In genomic region chr10:117373848-117374505, GRCh38 we compare ENCODE assay signal across 8 cellular contexts. TPM values are rescaled to one million over a fixed set of nuclear protein-coding genes. Genes with fewer than 3 reads are reported as not detected.
DNase-seq lines count a peak whose midpoint lies in the region; ATAC-seq and TF ChIP-seq lines count a peak whose summit lies in the region.

No MANE protein-coding gene starts in this region.

- peaks cover 21% of the 10 kb centered on the region for H3K27me3 Mint-ChIP-seq in activated CD4-positive, alpha-beta T cell treated with anti-CD3 and anti-CD28 coated beads, Interleukin-2, amount 10 ng/mL, durations not matched to agents 7 days and 5 days
- peaks cover 11% of the 10 kb centered on the region for H3K27me3 Mint-ChIP-seq in endothelial cell (ENCODE audit: unreplicated experiment)

- peaks cover 32% of the 10 kb centered on the region for H3K4me1 Mint-ChIP-seq in activated CD4-positive, alpha-beta T cell treated with anti-CD3 and anti-CD28 coated beads, Interleukin-2, amount 10 ng/mL, durations not matched to agents 7 days and 5 days
- peaks cover 10% of the 10 kb centered on the region for H3K4me1 Mint-ChIP-seq in endothelial cell (ENCODE audit: unreplicated experiment)

- CTCF ChIA-PET in AG04450 (lab: Charles Lee): interaction anchor here (1.0 to 1.6 kb wide), 2 partner anchors 54 to 157 kb away, joined by 5 to 9 read pairs; no protein-coding TSS in a partner anchor
- CTCF ChIA-PET in activated CD4-positive, alpha-beta T cell treated with anti-CD3 and anti-CD28 coated beads, Interleukin-2, amount 10 ng/mL, durations not matched to agents 7 days and 5 days (lab: Charles Lee): interaction anchor here (0.7 to 0.9 kb wide), 2 partner anchors 9 to 157 kb away, joined by 3 to 5 read pairs; no protein-coding TSS in a partner anchor

- TF ChIP-seq CTCF in AG04450 (IDR thresholded peaks at IDR 0.05; ENCODE audit: low read depth, low read length): no peak
- TF ChIP-seq CTCF in endothelial cell (IDR thresholded peaks at IDR 0.05; ENCODE audit: unreplicated experiment): no peak

- H3K9me3 ChIP-seq in AG04450 (ENCODE audit: control insufficient read depth, insufficient read depth, low read length): peaks cover 4% of the 10 kb centered on the region; the same call in 1 of the 2 replicates

- H3K4me3 Mint-ChIP-seq in activated CD4-positive, alpha-beta T cell treated with anti-CD3 and anti-CD28 coated beads, Interleukin-2, amount 10 ng/mL, durations not matched to agents 7 days and 5 days: peak overlapping the region; percentile 93
- H3K4me3 Mint-ChIP-seq in endothelial cell (ENCODE audit: unreplicated experiment): peak overlapping the region; percentile 96

- H3K27ac ChIP-seq in AG04450 (ENCODE audit: low read depth, low read length): peak overlapping the region; percentile 57

- DNase-seq in AG04450 (ENCODE audit: low read depth, low spot score) (no peak), LHCN-M2 (ENCODE audit: low read depth) (peak; percentile 52), endothelial cell (ENCODE audit: low spot score) (peak; percentile 22), midbrain (lab: John Stamatoyannopoulos, UW) (peak; percentile 17), stromal cell of bone marrow (ENCODE audit: low read depth) (peak; percentile 43)
- peak; percentile 33 for DNase-seq in activated CD4-positive, alpha-beta T cell treated with anti-CD3 and anti-CD28 coated beads, Interleukin-2, amount 10 ng/mL, durations not matched to agents 7 days and 5 days

- H3K27ac Mint-ChIP-seq in activated CD4-positive, alpha-beta T cell treated with anti-CD3 and anti-CD28 coated beads, Interleukin-2, amount 10 ng/mL, durations not matched to agents 7 days and 5 days: peak overlapping the region; percentile 90
- H3K27ac Mint-ChIP-seq in endothelial cell (ENCODE audit: unreplicated experiment): no peak overlapping the region

- peaks cover 9% of the 10 kb centered on the region for H3K36me3 Mint-ChIP-seq in activated CD4-positive, alpha-beta T cell treated with anti-CD3 and anti-CD28 coated beads, Interleukin-2, amount 10 ng/mL, durations not matched to agents 7 days and 5 days (ENCODE audit: low read depth)
- no peaks in the 10 kb centered on the region for H3K36me3 Mint-ChIP-seq in endothelial cell (ENCODE audit: low read depth, unreplicated experiment)

- H3K27me3 ChIP-seq in AG04450 (ENCODE audit: control insufficient read depth, insufficient read depth, low read length): peaks cover 2% of the 10 kb centered on the region

- no peaks in the 10 kb centered on the region for H3K9me3 Mint-ChIP-seq in activated CD4-positive, alpha-beta T cell treated with anti-CD3 and anti-CD28 coated beads, Interleukin-2, amount 10 ng/mL, durations not matched to agents 7 days and 5 days
- H3K9me3 Mint-ChIP-seq in endothelial cell (ENCODE audit: unreplicated experiment): no peaks in the 10 kb centered on the region

- peak; percentile 26 for ATAC-seq in GM19043 (IDR thresholded peaks at IDR 0.05; ENCODE audit: low read depth, unreplicated experiment)
- ATAC-seq in HG03097 (IDR thresholded peaks at IDR 0.05; ENCODE audit: low FRiP score, unreplicated experiment): no peak

- H3K4me3 ChIP-seq in AG04450 (ENCODE audit: low read depth, low read length): peak overlapping the region; percentile 87

- POLR2A ChIA-PET in AG04450 (lab: Yijun Ruan, JAX): interaction anchor here (0.5 to 0.7 kb wide), 2 partner anchors 22 to 1597 kb away, joined by 3 to 4 read pairs; no protein-coding TSS in a partner anchor
- POLR2A ChIA-PET in activated CD4-positive, alpha-beta T cell treated with anti-CD3 and anti-CD28 coated beads, Interleukin-2, amount 10 ng/mL, durations not matched to agents 7 days and 5 days (lab: Charles Lee): interaction anchor here (0.7 kb wide), 1 partner anchor 49 kb away, joined by 3 read pairs; no protein-coding TSS in a partner anchor

RNA-seq across cellular contexts. Expression of gene PDZD8, which starts 1.3 kb away (rescaled TPM):
- polyA plus RNA-seq in AG04450 (2011; rRNA removed): 24.7 and 33.2 TPM in 2 replicates
- polyA minus RNA-seq in AG04450 (2011; rRNA and poly(A)+ RNA removed): 31.6 and 49.5 TPM in 2 replicates
- total RNA-seq in LHCN-M2 (2014; rRNA removed) (17.0 and 21.3 TPM in 2 replicates), endothelial cell (ENCODE audit: unreplicated experiment) (25.6 TPM)
- polyA plus RNA-seq in LHCN-M2 (2012): 5.2 TPM
- total RNA-seq in activated CD4-positive, alpha-beta T cell treated with anti-CD3 and anti-CD28 coated beads, Interleukin-2, amount 10 ng/mL, durations not matched to agents 7 days and 5 days: 10 to 100 TPM; 10.9 to 13.4 TPM
